ENCODE assay signal across 18 cellular contexts in genomic region chr11:2347449-2347848, GRCh38. TPM values are rescaled to one million over a fixed set of nuclear protein-coding genes. Genes with fewer than 3 reads are reported as not detected.
DNase-seq lines count a peak whose midpoint lies in the region; ATAC-seq and TF ChIP-seq lines count a peak whose summit lies in the region.
"Had no signal": no experiment of that assay in that cellular context is flagged by ENCODE, and none has a peak within 500 bp of the region (broad histone marks: within the 10 kb centered on the region; RNA-seq: fewer than 3 reads in every experiment).

No MANE protein-coding gene starts in this region.

- H3K14ac ChIP-seq in neuronal stem cell (ENCODE audit: low read length): no peak overlapping the region

- H3K27ac ChIP-seq in PC-3 (ENCODE audit: low read length) (no peak overlapping the region), hepatocyte (no peak overlapping the region), liver (ENCODE audit: low read depth in 1 of 2, low read length in 2 of 2) (peak overlapping the region; percentile 48 to 73), neuronal stem cell (replicated peaks; ENCODE audit: low read length) (no peak overlapping the region)
- H3K27ac ChIP-seq: GM23248 had no signal

- no peak overlapping the region for H3K23ac ChIP-seq in neuronal stem cell (ENCODE audit: low read depth, low read length, poor library complexity)

- no TSS peak for BruUV-seq in PC-3 (replicated peaks; lab: Mats Ljungman, UMichigan)

- POLR2A ChIA-PET in PC-3 (lab: Charles Lee; ENCODE audit: unreplicated experiment): interaction anchor here (0.6 kb wide), 1 partner anchor 31 kb away, joined by 3 read pairs; no protein-coding TSS in a partner anchor

- H2AK5ac ChIP-seq in neuronal stem cell (ENCODE audit: low read depth, low read length): peak overlapping the region; percentile 26

- no peak overlapping the region for H2AFZ ChIP-seq in PC-3 (ENCODE audit: low read length)
- H2AFZ ChIP-seq in hepatocyte: no peak overlapping the region
- H2AFZ ChIP-seq in neuronal stem cell (ENCODE audit: low read length): no peak overlapping the region
- H2AFZ ChIP-seq: GM23248 had no signal

- no peaks in the 10 kb centered on the region for H3K27me3 Mint-ChIP-seq in activated T-cell treated with anti-CD3 and anti-CD28 coated beads, Interleukin-2, amount 50 U/mL, for 72 hours (ENCODE audit: low read depth)
- H3K27me3 Mint-ChIP-seq: CD4-positive, alpha-beta memory T cell had no signal

- no peak overlapping the region for H3K4me2 ChIP-seq in PC-3 (ENCODE audit: low read length)
- H3K4me2 ChIP-seq in hepatocyte: no peak overlapping the region
- H3K4me2 ChIP-seq in neuronal stem cell (ENCODE audit: insufficient read depth, low read length, poor library complexity, severe bottlenecking): no peak overlapping the region

- CTCF ChIA-PET in PC-3 (lab: Charles Lee): no interaction called here

- H3K18ac ChIP-seq in neuronal stem cell (ENCODE audit: low read length): no peak overlapping the region

- H3K27ac Mint-ChIP-seq in activated T-cell treated with anti-CD3 and anti-CD28 coated beads, Interleukin-2, amount 50 U/mL, for 72 hours: no peak overlapping the region
- H3K27ac Mint-ChIP-seq: CD4-positive, alpha-beta memory T cell had no signal

- no peaks in the 10 kb centered on the region for H3K27me3 ChIP-seq in PC-3 (ENCODE audit: low read length)
- no peaks in the 10 kb centered on the region for H3K27me3 ChIP-seq in hepatocyte
- H3K27me3 ChIP-seq in liver (ENCODE audit: control insufficient read depth in 4 of 4, insufficient read depth in 4 of 4, low read length in 3 of 4): no peaks in the 10 kb centered on the region
- H3K27me3 ChIP-seq in neuronal stem cell (ENCODE audit: control insufficient read depth in 3 of 3, insufficient read depth in 3 of 3, low read depth in 1 of 3, low read length in 3 of 3): peaks cover 0 to 3% (median 2%) of the 10 kb centered on the region in 3 experiments

- no peak overlapping the region for H2BK12ac ChIP-seq in neuronal stem cell (ENCODE audit: low read length)

- H3K36me3 Mint-ChIP-seq in activated T-cell treated with anti-CD3 and anti-CD28 coated beads, Interleukin-2, amount 50 U/mL, for 72 hours (ENCODE audit: insufficient read depth in 2 of 2): peaks cover 1 to 5% of the 10 kb centered on the region in 2 donors

- H3K79me1 ChIP-seq in neuronal stem cell (ENCODE audit: low read depth, low read length): peaks cover 3% of the 10 kb centered on the region

- no peaks in the 10 kb centered on the region for H3K4me1 Mint-ChIP-seq in activated T-cell treated with anti-CD3 and anti-CD28 coated beads, Interleukin-2, amount 50 U/mL, for 72 hours (ENCODE audit: low read depth)
- H3K4me1 Mint-ChIP-seq: CD4-positive, alpha-beta memory T cell had no signal

- H3K4ac ChIP-seq in neuronal stem cell (ENCODE audit: low read length): no peak overlapping the region

- peak; percentile 58 for ATAC-seq in PC-3
- ATAC-seq in activated T-cell treated with anti-CD3 and anti-CD28 coated beads, Interleukin-2, amount 50 U/mL, for 72 hours (replicated peaks in 1 of 2): no peak

- no peak overlapping the region for H2BK120ac ChIP-seq in neuronal stem cell (ENCODE audit: low read depth, low read length)

- no peak overlapping the region for H4K8ac ChIP-seq in neuronal stem cell (ENCODE audit: low read depth, low read length)

- peaks cover 9% of the 10 kb centered on the region in 2 donors for H3K9me3 Mint-ChIP-seq in activated T-cell treated with anti-CD3 and anti-CD28 coated beads, Interleukin-2, amount 50 U/mL, for 72 hours

- intact Hi-C loops in PC-3 (cut with micrococcal nuclease): no loop called here

- H3K79me2 ChIP-seq in PC-3 (ENCODE audit: low read length) (no peaks in the 10 kb centered on the region), hepatocyte (no peaks in the 10 kb centered on the region)

- H2BK5ac ChIP-seq in neuronal stem cell (ENCODE audit: low read length): no peak overlapping the region

- H3K4me3 Mint-ChIP-seq in activated T-cell treated with anti-CD3 and anti-CD28 coated beads, Interleukin-2, amount 50 U/mL, for 72 hours: no peak overlapping the region
- H3K4me3 Mint-ChIP-seq: CD4-positive, alpha-beta memory T cell had no signal

- TF ChIP-seq CTCF in PC-3 (conservative IDR thresholded peaks at IDR 0.05; ENCODE audit: low read depth, low read length): no peak
- TF ChIP-seq CTCF in hepatocyte (IDR thresholded peaks at IDR 0.05; ENCODE audit: poor library complexity): no peak
- no peak for TF ChIP-seq CTCF in liver (IDR thresholded peaks at IDR 0.05; ENCODE audit: low read depth, low read length, missing input control)

- H3F3A ChIP-seq in PC-3 (ENCODE audit: low read length, unreplicated experiment): no peaks in the 10 kb centered on the region

- WGBS in hepatocyte (ENCODE audit: low lambda C conversion rate, missing lambda C conversion rate): 74% methylated on average over 8 of the region's 8 CpGs
- WGBS in liver: 47% methylated on average over 8 of the region's 8 CpGs
- no CpG with 5 or more reads among the region's 8 CpGs for WGBS in neuronal stem cell (ENCODE audit: extremely low coverage in 2 of 2, insufficient read length in 2 of 2, insufficient replicate concordance in 1 of 2), 2 donors

- H3K9me3 ChIP-seq in PC-3 (ENCODE audit: low read length) (peaks cover 3% of the 10 kb centered on the region; the same call in 1 of the 2 replicates), hepatocyte (ENCODE audit: low read depth) (no peaks in the 10 kb centered on the region), liver (ENCODE audit: control insufficient read depth in 4 of 4, low read length in 3 of 4) (no peaks in the 10 kb centered on the region), neuronal stem cell (replicated peaks in 1 of 2; ENCODE audit: control insufficient read depth in 2 of 2, insufficient read depth in 1 of 2, low read depth in 1 of 2, low read length in 2 of 2) (peaks cover 0 to 23% of the 10 kb centered on the region in 2 donors)

- no peaks in the 10 kb centered on the region for H3K4me1 ChIP-seq in PC-3 (ENCODE audit: insufficient read depth, low read length)
- H3K4me1 ChIP-seq in hepatocyte (ENCODE audit: insufficient read depth): no peaks in the 10 kb centered on the region
- H3K4me1 ChIP-seq in liver (ENCODE audit: control insufficient read depth in 4 of 4, insufficient read depth in 4 of 4, low read length in 3 of 4): peaks cover 0 to 12% (median 10%) of the 10 kb centered on the region in 4 donors
- no peaks in the 10 kb centered on the region for H3K4me1 ChIP-seq in neuronal stem cell (ENCODE audit: control insufficient read depth in 2 of 2, insufficient read depth in 1 of 2, low read depth in 1 of 2, low read length in 2 of 2)

- no peak overlapping the region for H2BK15ac ChIP-seq in neuronal stem cell (ENCODE audit: low read length)

- no peak for DNase-seq in PC-3
- peak; percentile 24 for DNase-seq in hepatocyte (ENCODE audit: low spot score)
- no peak for DNase-seq in neuronal stem cell (ENCODE audit: low spot score)
- DNase-seq in activated CD4-positive, alpha-beta T cell treated with anti-CD3 and anti-CD28 coated beads for 1 hour: no peak
- no peak for DNase-seq in activated T-cell treated with anti-CD3 and anti-CD28 coated beads, Interleukin-2, amount 50 U/mL, for 72 hours
- no peak for DNase-seq in NCI-H82 (lab: John Stamatoyannopoulos, UW)
- DNase-seq: C1 segment of cervical spinal cord; Caco-2; CD4-positive, alpha-beta memory T cell; DMS153; DND-41; GM23248; H7; HCEC 1CT had no signal

- H3K9ac ChIP-seq in PC-3 (ENCODE audit: low read length): no peak overlapping the region
- no peak overlapping the region for H3K9ac ChIP-seq in liver (ENCODE audit: low read depth in 1 of 2, low read length in 2 of 2)
- H3K9ac ChIP-seq in neuronal stem cell (ENCODE audit: low read depth, low read length, poor library complexity): no peak overlapping the region
- H3K9ac ChIP-seq: GM23248 had no signal

- TF ChIP-seq RAD21 in liver (IDR thresholded peaks at IDR 0.05): peak; percentile 17 to 55

- no peaks in the 10 kb centered on the region for H3K36me3 ChIP-seq in PC-3 (ENCODE audit: low read depth, low read length)
- H3K36me3 ChIP-seq in hepatocyte (replicated peaks; ENCODE audit: insufficient read depth, low read depth): no peaks in the 10 kb centered on the region
- H3K36me3 ChIP-seq in liver (ENCODE audit: control insufficient read depth in 4 of 4, insufficient read depth in 3 of 4, low read depth in 1 of 4, low read length in 3 of 4): no peaks in the 10 kb centered on the region
- H3K36me3 ChIP-seq in neuronal stem cell (replicated peaks in 1 of 2; ENCODE audit: control insufficient read depth in 2 of 2, insufficient read depth in 2 of 2, low read length in 2 of 2): no peaks in the 10 kb centered on the region

- H3K9me2 ChIP-seq in PC-3 (replicated peaks; ENCODE audit: low read length): no peaks in the 10 kb centered on the region
- no peaks in the 10 kb centered on the region for H3K9me2 ChIP-seq in hepatocyte (replicated peaks; ENCODE audit: insufficient read depth)

- H4K20me1 ChIP-seq in PC-3 (ENCODE audit: low read length) (no peaks in the 10 kb centered on the region), hepatocyte (ENCODE audit: insufficient read depth, poor library complexity, severe bottlenecking) (no peaks in the 10 kb centered on the region)

- H4K91ac ChIP-seq in neuronal stem cell (ENCODE audit: low read depth, low read length, poor library complexity): no peak overlapping the region

- H3K4me3 ChIP-seq in PC-3 (ENCODE audit: low read length) (no peak overlapping the region), hepatocyte (no peak overlapping the region), liver (ENCODE audit: low read depth in 1 of 3, low read length in 3 of 3) (peak overlapping the region in 2 of 3 donors; percentile 2 to 8), neuronal stem cell (ENCODE audit: low read length in 2 of 2) (no peak overlapping the region)
- H3K4me3 ChIP-seq: GM23248 had no signal

RNA-seq across cellular contexts. Expression of gene CD81, which starts 29.7 kb away (rescaled TPM):
- 134 and 140 TPM in 2 replicates for total RNA-seq in PC-3 (2014; rRNA removed)
- 216 and 233 TPM in 2 replicates for total RNA-seq in hepatocyte
- polyA plus RNA-seq in hepatocyte: 471 and 472 TPM in 2 replicates
- total RNA-seq in liver: 100 to 1,000 TPM in 1 of 2 donors, 10 to 100 TPM in 1; 76.9 to 190 TPM
- polyA plus RNA-seq in liver: 100 to 1,000 TPM; 139 to 712 TPM
- 200 TPM for polyA plus RNA-seq in neuronal stem cell (2013, experiment 1 of 2)
- polyA plus RNA-seq in neuronal stem cell (2013, experiment 2 of 2): 195 TPM
- total RNA-seq in activated T-cell treated with anti-CD3 and anti-CD28 coated beads, Interleukin-2, amount 50 U/mL, for 72 hours: 100 to 1,000 TPM; 116 to 122 TPM

RNA-seq across cellular contexts. Expression of gene TSPAN32, which starts 45.6 kb away (rescaled TPM):
- total RNA-seq in PC-3 (2014; rRNA removed): not detected in 2 replicates
- 1.5 and 5.0 TPM in 2 replicates for total RNA-seq in hepatocyte
- 4.8 and 7.0 TPM in 2 replicates for polyA plus RNA-seq in hepatocyte
- 10 to 100 TPM in 1 of 2 donors, under 1 TPM in 1; 0.25 to 71.4 TPM for total RNA-seq in liver
- under 1 TPM; 0.32 to 0.57 TPM for polyA plus RNA-seq in liver
- not detected for polyA plus RNA-seq in neuronal stem cell (2013, experiment 1 of 2)
- polyA plus RNA-seq in neuronal stem cell (2013, experiment 2 of 2): 0.01 TPM
- 10 to 100 TPM in 1 of 2 donors, 1 to 10 TPM in 1; 8.6 to 10.2 TPM for total RNA-seq in activated T-cell treated with anti-CD3 and anti-CD28 coated beads, Interleukin-2, amount 50 U/mL, for 72 hours
- total RNA-seq: A673, GM23248, H1, H7 had no signal
- polyA plus RNA-seq: GM23248, H1 had no signal

RNA-seq across cellular contexts. Expression of gene C11orf21, which starts 45.7 kb away (rescaled TPM):
- total RNA-seq in PC-3 (2014; rRNA removed) (not detected in 2 replicates), hepatocyte (0.17 TPM in 1 of 2 replicates, not detected in the other), liver (10 to 100 TPM in 1 of 2 donors, under 1 TPM in 1; 0.67 to 16.2 TPM)
- polyA plus RNA-seq in hepatocyte (0.43 and 0.68 TPM in 2 replicates), liver (under 1 TPM; 0.14 to 0.22 TPM)
- polyA plus RNA-seq in neuronal stem cell (2013, experiment 1 of 2): not detected
- polyA plus RNA-seq in neuronal stem cell (2013, experiment 2 of 2): not detected
- 10 to 100 TPM; 13.6 to 16.6 TPM for total RNA-seq in activated T-cell treated with anti-CD3 and anti-CD28 coated beads, Interleukin-2, amount 50 U/mL, for 72 hours
- total RNA-seq: A673, GM23248, H1, H7 had no signal
- polyA plus RNA-seq: BJ, GM23248, H1 had no signal

RNA-seq across cellular contexts. Expression of gene TSSC4, which starts 53.1 kb away (rescaled TPM):
- total RNA-seq in PC-3 (2014; rRNA removed) (88.3 and 98.5 TPM in 2 replicates), hepatocyte (31.4 and 33.8 TPM in 2 replicates), liver (10 to 100 TPM; 16.6 to 18.5 TPM)
- polyA plus RNA-seq in hepatocyte (68.5 and 85.4 TPM in 2 replicates), liver (10 to 100 TPM; 15.8 to 19.1 TPM)
- polyA plus RNA-seq in neuronal stem cell (2013, experiment 1 of 2): 50.8 TPM
- polyA plus RNA-seq in neuronal stem cell (2013, experiment 2 of 2): 54.1 TPM
- 10 to 100 TPM; 50.6 to 52.2 TPM for total RNA-seq in activated T-cell treated with anti-CD3 and anti-CD28 coated beads, Interleukin-2, amount 50 U/mL, for 72 hours

Comparison
In these comparisons a context has a peak if more than half of its experiments do, and no peak if none do; other contexts are left out.
1. H3K27ac ChIP-seq: peak in liver (2 of 2); none in PC-3 (single experiment), hepatocyte (single experiment) and neuronal stem cell (single experiment).
2. H3K4me3 ChIP-seq: peak in liver (2 of 3); none in PC-3 (single experiment), hepatocyte (single experiment) and neuronal stem cell (0 of 2).